ENCODE assay signal across 3 cellular contexts in the genomic region with DNA sequence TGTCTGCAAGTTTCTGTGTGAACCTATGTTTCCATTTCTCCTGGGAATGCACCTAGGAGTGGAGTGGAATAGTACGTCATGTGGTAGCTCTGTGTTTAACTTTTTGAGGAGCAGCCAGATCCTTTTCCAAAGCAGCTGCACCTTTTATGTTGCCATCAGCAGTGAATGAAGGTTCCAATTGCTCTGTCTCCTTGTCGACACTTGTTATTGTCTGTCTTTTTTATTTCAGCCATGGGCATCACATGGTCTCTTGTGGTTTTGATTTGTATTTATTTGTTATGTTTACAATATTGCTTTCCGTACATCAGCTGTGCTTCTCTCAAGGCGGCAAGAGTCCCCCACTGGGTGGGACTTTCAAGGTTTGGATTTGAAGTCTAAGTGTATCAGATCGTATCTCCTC.
TF ChIP-seq lines count a peak whose summit lies in the region.

No MANE protein-coding gene starts in this region.

TF ChIP-seq in HepG2, 621 proteins besides CTCF, POLR2A, EP300 and RAD21:
- TF ChIP-seq IKZF4 (CRISPR knock-in tag; IDR thresholded peaks at IDR 0.05; ENCODE audit: borderline replicate concordance, low read depth, not compliant biosample characterization) (no peak), ZNF7 (CRISPR knock-in tag; IDR thresholded peaks at IDR 0.05) (peak; percentile 97)

TF ChIP-seq in IMR-90, 13 proteins besides CTCF, POLR2A, EP300 and RAD21:
- TF ChIP-seq SMC3 (IDR thresholded peaks at IDR 0.05; ENCODE audit: low read depth, low read length) (no peak), NFE2L2 (IDR thresholded peaks at IDR 0.05; ENCODE audit: low read depth, low read length) (no peak), CEBPB (IDR thresholded peaks at IDR 0.05; ENCODE audit: low read depth, low read length) (no peak), FOS (IDR thresholded peaks at IDR 0.05; ENCODE audit: low read depth, low read length) (no peak), RCOR1 (IDR thresholded peaks at IDR 0.05; ENCODE audit: insufficient replicate concordance, low read length) (no peak)
- TF ChIP-seq, protein P1, sequence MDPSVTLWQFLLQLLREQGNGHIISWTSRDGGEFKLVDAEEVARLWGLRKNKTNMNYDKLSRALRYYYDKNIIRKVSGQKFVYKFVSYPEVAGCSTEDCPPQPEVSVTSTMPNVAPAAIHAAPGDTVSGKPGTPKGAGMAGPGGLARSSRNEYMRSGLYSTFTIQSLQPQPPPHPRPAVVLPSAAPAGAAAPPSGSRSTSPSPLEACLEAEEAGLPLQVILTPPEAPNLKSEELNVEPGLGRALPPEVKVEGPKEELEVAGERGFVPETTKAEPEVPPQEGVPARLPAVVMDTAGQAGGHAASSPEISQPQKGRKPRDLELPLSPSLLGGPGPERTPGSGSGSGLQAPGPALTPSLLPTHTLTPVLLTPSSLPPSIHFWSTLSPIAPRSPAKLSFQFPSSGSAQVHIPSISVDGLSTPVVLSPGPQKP (IDR thresholded peaks at IDR 0.05; ENCODE audit: borderline replicate concordance, low read depth, low read length): no peak

TF ChIP-seq in K562, 482 proteins besides CTCF, POLR2A, EP300 and RAD21:
- no peak for TF ChIP-seq ZNF445 (CRISPR knock-in tag; IDR thresholded peaks at IDR 0.05; ENCODE audit: low read depth)
- no peak for TF ChIP-seq CEBPG (CRISPR knock-in tag; IDR thresholded peaks at IDR 0.05)
- TF ChIP-seq CEBPG (tag; conservative IDR thresholded peaks at IDR 0.05 in 1 of 2, IDR thresholded peaks at IDR 0.05 in 1 of 2): no peak
- TF ChIP-seq YY1 (IDR thresholded peaks at IDR 0.05; ENCODE audit: borderline replicate concordance in 1 of 3, control insufficient read depth in 1 of 3, extremely low read depth in 1 of 3, insufficient read depth in 3 of 3, insufficient read length in 1 of 3, insufficient replicate concordance in 2 of 3, low read depth in 1 of 3, low read length in 2 of 3): no peak
- TF ChIP-seq RBM25 (IDR thresholded peaks at IDR 0.05; ENCODE audit: low read depth, low read length, severe bottlenecking): peak; percentile 45
- TF ChIP-seq, protein P2, sequence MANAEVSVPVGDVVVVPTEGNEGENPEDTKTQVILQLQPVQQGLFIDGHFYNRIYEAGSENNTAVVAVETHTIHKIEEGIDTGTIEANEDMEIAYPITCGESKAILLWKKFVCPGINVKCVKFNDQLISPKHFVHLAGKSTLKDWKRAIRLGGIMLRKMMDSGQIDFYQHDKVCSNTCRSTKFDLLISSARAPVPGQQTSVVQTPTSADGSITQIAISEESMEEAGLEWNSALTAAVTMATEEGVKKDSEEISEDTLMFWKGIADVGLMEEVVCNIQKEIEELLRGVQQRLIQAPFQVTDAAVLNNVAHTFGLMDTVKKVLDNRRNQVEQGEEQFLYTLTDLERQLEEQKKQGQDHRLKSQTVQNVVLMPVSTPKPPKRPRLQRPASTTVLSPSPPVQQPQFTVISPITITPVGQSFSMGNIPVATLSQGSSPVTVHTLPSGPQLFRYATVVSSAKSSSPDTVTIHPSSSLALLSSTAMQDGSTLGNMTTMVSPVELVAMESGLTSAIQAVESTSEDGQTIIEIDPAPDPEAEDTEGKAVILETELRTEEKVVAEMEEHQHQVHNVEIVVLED (CRISPR knock-in tag; IDR thresholded peaks at IDR 0.05): no peak
- TF ChIP-seq SIN3A (IDR thresholded peaks at IDR 0.05; ENCODE audit: borderline replicate concordance in 2 of 2, control insufficient read depth in 1 of 2, low read depth in 2 of 2, low read length in 2 of 2): no peak
- no peak for TF ChIP-seq PRPF4 (IDR thresholded peaks at IDR 0.05; ENCODE audit: insufficient read depth, low read depth, low read length, poor library complexity, severe bottlenecking)
- no peak for TF ChIP-seq ZNF143 (CRISPR knock-in tag; IDR thresholded peaks at IDR 0.05)
- no peak for TF ChIP-seq BACH1 (tag; IDR thresholded peaks at IDR 0.05)
- TF ChIP-seq, protein P3, sequence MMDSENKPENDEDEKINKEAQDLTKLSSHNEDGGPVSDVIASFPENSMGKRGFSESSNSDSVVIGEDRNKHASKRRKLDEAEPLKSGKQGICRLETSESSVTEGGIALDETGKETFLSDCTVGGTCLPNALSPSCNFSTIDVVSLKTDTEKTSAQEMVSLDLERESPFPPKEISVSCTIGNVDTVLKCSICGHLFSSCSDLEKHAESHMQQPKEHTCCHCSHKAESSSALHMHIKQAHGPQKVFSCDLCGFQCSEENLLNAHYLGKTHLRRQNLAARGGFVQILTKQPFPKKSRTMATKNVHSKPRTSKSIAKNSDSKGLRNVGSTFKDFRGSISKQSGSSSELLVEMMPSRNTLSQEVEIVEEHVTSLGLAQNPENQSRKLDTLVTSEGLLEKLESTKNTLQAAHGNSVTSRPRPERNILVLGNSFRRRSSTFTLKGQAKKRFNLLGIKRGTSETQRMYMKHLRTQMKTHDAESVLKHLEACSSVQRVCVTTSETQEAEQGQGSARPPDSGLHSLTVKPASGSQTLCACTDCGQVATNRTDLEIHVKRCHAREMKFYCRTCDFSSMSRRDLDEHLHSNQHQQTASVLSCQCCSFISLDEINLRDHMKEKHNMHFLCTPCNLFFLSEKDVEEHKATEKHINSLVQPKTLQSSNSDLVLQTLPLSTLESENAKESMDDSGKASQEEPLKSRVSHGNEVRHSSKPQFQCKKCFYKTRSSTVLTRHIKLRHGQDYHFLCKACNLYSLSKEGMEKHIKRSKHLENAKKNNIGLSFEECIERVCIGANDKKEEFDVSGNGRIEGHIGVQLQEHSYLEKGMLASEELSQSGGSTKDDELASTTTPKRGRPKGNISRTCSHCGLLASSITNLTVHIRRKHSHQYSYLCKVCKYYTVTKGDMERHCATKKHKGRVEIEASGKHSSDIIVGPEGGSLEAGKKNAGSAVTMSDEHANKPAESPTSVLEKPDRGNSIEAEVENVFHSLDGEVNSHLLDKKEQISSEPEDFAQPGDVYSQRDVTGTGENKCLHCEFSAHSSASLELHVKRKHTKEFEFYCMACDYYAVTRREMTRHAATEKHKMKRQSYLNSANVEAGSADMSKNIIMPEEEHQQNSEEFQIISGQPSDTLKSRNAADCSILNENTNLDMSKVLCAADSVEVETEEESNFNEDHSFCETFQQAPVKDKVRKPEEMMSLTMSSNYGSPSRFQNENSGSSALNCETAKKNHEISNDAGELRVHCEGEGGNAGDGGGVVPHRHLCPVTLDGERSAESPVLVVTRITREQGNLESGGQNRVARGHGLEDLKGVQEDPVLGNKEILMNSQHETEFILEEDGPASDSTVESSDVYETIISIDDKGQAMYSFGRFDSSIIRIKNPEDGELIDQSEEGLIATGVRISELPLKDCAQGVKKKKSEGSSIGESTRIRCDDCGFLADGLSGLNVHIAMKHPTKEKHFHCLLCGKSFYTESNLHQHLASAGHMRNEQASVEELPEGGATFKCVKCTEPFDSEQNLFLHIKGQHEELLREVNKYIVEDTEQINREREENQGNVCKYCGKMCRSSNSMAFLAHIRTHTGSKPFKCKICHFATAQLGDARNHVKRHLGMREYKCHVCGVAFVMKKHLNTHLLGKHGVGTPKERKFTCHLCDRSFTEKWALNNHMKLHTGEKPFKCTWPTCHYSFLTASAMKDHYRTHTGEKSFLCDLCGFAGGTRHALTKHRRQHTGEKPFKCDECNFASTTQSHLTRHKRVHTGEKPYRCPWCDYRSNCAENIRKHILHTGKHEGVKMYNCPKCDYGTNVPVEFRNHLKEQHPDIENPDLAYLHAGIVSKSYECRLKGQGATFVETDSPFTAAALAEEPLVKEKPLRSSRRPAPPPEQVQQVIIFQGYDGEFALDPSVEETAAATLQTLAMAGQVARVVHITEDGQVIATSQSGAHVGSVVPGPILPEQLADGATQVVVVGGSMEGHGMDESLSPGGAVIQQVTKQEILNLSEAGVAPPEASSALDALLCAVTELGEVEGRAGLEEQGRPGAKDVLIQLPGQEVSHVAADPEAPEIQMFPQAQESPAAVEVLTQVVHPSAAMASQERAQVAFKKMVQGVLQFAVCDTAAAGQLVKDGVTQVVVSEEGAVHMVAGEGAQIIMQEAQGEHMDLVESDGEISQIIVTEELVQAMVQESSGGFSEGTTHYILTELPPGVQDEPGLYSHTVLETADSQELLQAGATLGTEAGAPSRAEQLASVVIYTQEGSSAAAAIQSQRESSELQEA (IDR thresholded peaks at IDR 0.05; ENCODE audit: low read depth): peak; percentile 59; the same call in 1 of the 2 replicates
- TF ChIP-seq, protein P4, sequence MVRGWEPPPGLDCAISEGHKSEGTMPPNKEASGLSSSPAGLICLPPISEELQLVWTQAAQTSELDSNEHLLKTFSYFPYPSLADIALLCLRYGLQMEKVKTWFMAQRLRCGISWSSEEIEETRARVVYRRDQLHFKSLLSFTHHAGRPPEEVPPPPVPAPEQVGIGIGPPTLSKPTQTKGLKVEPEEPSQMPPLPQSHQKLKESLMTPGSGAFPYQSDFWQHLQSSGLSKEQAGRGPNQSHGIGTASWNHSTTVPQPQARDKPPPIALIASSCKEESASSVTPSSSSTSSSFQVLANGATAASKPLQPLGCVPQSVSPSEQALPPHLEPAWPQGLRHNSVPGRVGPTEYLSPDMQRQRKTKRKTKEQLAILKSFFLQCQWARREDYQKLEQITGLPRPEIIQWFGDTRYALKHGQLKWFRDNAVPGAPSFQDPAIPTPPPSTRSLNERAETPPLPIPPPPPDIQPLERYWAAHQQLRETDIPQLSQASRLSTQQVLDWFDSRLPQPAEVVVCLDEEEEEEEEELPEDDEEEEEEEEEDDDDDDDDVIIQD (CRISPR knock-in tag; IDR thresholded peaks at IDR 0.05): no peak
- TF ChIP-seq ZNF253 (CRISPR knock-in tag; conservative IDR thresholded peaks at IDR 0.05): no peak
- TF ChIP-seq ZFP36 (IDR thresholded peaks at IDR 0.05; ENCODE audit: low read depth, low read length, partially characterized antibody): peak; percentile 77
- TF ChIP-seq ETS2 (tag; IDR thresholded peaks at IDR 0.05; ENCODE audit: borderline replicate concordance, poor library complexity, severe bottlenecking): no peak
- TF ChIP-seq NFE2 (IDR thresholded peaks at IDR 0.05; ENCODE audit: low read depth): no peak
TF ChIP-seq in K562: peak in this region for 3.
